8 cellular contexts compared by ENCODE assay signal in the genomic region with DNA sequence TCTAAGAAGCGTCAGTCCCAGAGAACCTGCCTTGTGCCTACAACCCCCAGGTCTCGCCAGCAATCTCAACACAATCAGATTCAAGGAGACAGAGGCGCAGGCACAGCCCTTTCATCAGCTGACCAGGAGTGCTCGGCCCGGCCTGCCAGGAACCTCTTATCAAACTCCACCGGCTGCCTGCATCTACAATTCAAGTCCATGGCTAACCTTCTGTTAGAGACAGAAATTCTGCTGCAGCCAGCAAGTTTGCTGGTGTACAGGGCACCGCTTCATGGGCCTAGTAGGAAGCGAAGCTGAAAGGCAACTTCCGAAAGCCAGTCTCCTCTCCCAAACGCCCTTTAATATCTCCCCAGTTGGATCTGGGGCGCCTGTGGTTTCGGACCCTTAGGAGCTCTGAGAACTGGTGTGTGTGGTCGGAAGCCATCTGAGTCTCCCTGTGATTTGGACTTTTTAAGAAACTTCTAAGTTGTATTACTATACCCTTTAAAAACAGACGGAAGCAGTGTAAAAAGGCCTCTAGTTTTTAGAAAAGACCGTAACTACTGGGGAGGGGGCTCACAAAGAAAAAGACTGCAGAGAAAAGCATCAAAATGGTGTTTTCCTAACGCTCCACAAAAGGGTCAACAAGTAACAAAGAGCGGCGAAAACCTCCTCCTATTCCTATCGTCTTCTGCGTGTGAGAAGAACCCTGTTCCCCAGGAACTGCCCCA. TPM values are rescaled to one million over a fixed set of nuclear protein-coding genes. Genes with fewer than 3 reads are reported as not detected.
A peak's percentile ranks its signal among the peaks of the same experiment; 100 is the strongest.
DNase-seq lines count a peak whose midpoint lies in the region; ATAC-seq, FAIRE-seq and TF ChIP-seq lines count a peak whose summit lies in the region.

No MANE protein-coding gene starts in this region.

- TF ChIP-seq RAD21 in GM12878 (IDR thresholded peaks at IDR 0.05; ENCODE audit: insufficient read depth, low read depth, low read length), result no peak

- H4K20me1 ChIP-seq in OCI-LY7 (ENCODE audit: insufficient read depth, low read length) (peaks cover 37% of the 10 kb centered on the region), GM12878 (ENCODE audit: control insufficient read depth, insufficient read depth) (peaks cover 4% of the 10 kb centered on the region; the same call in 1 of the 2 replicates)

- H2AFZ ChIP-seq in OCI-LY7 (ENCODE audit: low read length), result no peak overlapping the region
- no peak overlapping the region for H2AFZ ChIP-seq in GM12878 (ENCODE audit: control insufficient read depth, low read depth, low read length)

- RAD21 ChIA-PET in GM12878 (lab: Charles Lee; ENCODE audit: unreplicated experiment), result interaction anchor here (0.7 to 1.5 kb wide), 3 partner anchors 9 to 52 kb away, joined by 3 to 7 read pairs (median 5); no protein-coding TSS in a partner anchor

- BruUV-seq in OCI-LY7 (replicated peaks; lab: Mats Ljungman, UMichigan) (TSS peak; percentile 59), GM12878 (replicated peaks; lab: Mats Ljungman, UMichigan) (TSS peak; percentile 59)

- H3K27me3 ChIP-seq in GM12878 (replicated peaks in 1 of 2; ENCODE audit: control insufficient read depth in 2 of 2, insufficient read depth in 2 of 2, low read length in 1 of 2), result no peaks in the 10 kb centered on the region
- H3K27me3 ChIP-seq in skeletal muscle satellite cell (ENCODE audit: control insufficient read depth, insufficient read depth, low read length), result no peaks in the 10 kb centered on the region

- TF ChIP-seq POLR2A in GM12878 (IDR thresholded peaks at IDR 0.05; ENCODE audit: low read depth, low read length), result no peak

- in situ Hi-C loops in GM12878 (cut with MboI), result no loop called here

- H3K9ac ChIP-seq in GM12878 (ENCODE audit: control insufficient read depth, insufficient read depth, low read length), result peak overlapping the region; percentile 85
- H3K9ac ChIP-seq in skeletal muscle satellite cell (ENCODE audit: low read depth, low read length), result peak overlapping the region; percentile 83

- H3K27ac ChIP-seq in OCI-LY7 (ENCODE audit: low read depth, low read length, poor library complexity, severe bottlenecking), result peak overlapping the region; percentile 100
- peak overlapping the region; percentile 60 for H3K27ac ChIP-seq in GM12878 (ENCODE audit: control insufficient read depth, insufficient read depth)

- no peak for TF ChIP-seq EP300 in GM12878 (IDR thresholded peaks at IDR 0.05; ENCODE audit: borderline replicate concordance in 1 of 2, control insufficient read depth in 1 of 2, low read depth in 2 of 2, low read length in 2 of 2)

- POLR2A ChIA-PET in OCI-LY7 (lab: Charles Lee) (interaction anchor here (0.6 to 1.1 kb wide), 5 partner anchors 8 to 157 kb away, joined by 3 to 6 read pairs (median 4); no protein-coding TSS in a partner anchor), GM12878 (lab: Charles Lee) (interaction anchor here (0.6 to 2.1 kb wide), 5 partner anchors 9 to 145 kb away, joined by 3 to 10 read pairs (median 4); no protein-coding TSS in a partner anchor)

- WGBS in GM12878 (ENCODE audit: insufficient coverage, insufficient replicate concordance, low lambda C conversion rate, missing lambda C conversion rate), result 2% methylated on average over 20 of the region's 20 CpGs

- H3K9me2 ChIP-seq in OCI-LY7 (ENCODE audit: insufficient read depth, low read length), result no peaks in the 10 kb centered on the region

- no peak for FAIRE-seq in GM12878 (lab: Jason Lieb, UNC)

- H3K36me3 ChIP-seq in OCI-LY7 (ENCODE audit: insufficient read depth, low read length) (peaks cover 56% of the 10 kb centered on the region), GM12878 (ENCODE audit: control insufficient read depth in 2 of 2, insufficient read depth in 2 of 2, low read length in 1 of 2) (peaks cover 2 to 11% of the 10 kb centered on the region in 2 experiments), skeletal muscle satellite cell (ENCODE audit: insufficient read depth, low read length) (peaks cover 14% of the 10 kb centered on the region)

- H3K4me1 ChIP-seq in OCI-LY7 (ENCODE audit: insufficient read depth, low read length, poor library complexity, severe bottlenecking) (peaks cover 50% of the 10 kb centered on the region), GM12878 (ENCODE audit: control insufficient read depth, insufficient read depth, low read length) (peaks cover 33% of the 10 kb centered on the region), skeletal muscle satellite cell (ENCODE audit: control insufficient read depth, insufficient read depth, low read length) (peaks cover 40% of the 10 kb centered on the region)

- H3K9me3 ChIP-seq in OCI-LY7 (ENCODE audit: low read length), result no peaks in the 10 kb centered on the region; the same call in 1 of the 2 replicates
- H3K9me3 ChIP-seq in GM12878 (replicated peaks; ENCODE audit: control insufficient read depth, insufficient read depth, low read length), result peaks cover 2% of the 10 kb centered on the region; the same call in 2 of the 3 replicates
- no peaks in the 10 kb centered on the region for H3K9me3 ChIP-seq in skeletal muscle satellite cell (replicated peaks; ENCODE audit: low read length)

- ATAC-seq in GM12878, result peak; percentile 0; the same call in 1 of the 3 replicates
- no peak for ATAC-seq in HG02759 (IDR thresholded peaks at IDR 0.05; ENCODE audit: unreplicated experiment)
- ATAC-seq in GM19035 (IDR thresholded peaks at IDR 0.05; ENCODE audit: unreplicated experiment), result no peak

- DNase-seq in NCI-H524 (lab: John Stamatoyannopoulos, UW), result peak; percentile 55 to 74
- no peak for DNase-seq in NCI-H524 treated with DMSO at 0.1 percent for 48 hours (lab: John Stamatoyannopoulos, UW)
- peak; percentile 58 for DNase-seq in OCI-LY7 (ENCODE audit: low spot score)
- DNase-seq in GM12878 (ENCODE audit: low read depth, low spot score), result no peak
- DNase-seq in iPS-NIHi11 (ENCODE audit: low spot score), result peak; percentile 41

- H3K4me2 ChIP-seq in OCI-LY7 (ENCODE audit: low read length), result peak overlapping the region; percentile 98
- peak overlapping the region; percentile 98 for H3K4me2 ChIP-seq in GM12878 (ENCODE audit: control insufficient read depth, insufficient read depth)
- H3K4me2 ChIP-seq in skeletal muscle satellite cell (ENCODE audit: low read length), result peak overlapping the region; percentile 83

- intact Hi-C loops in OCI-LY7 (cut with micrococcal nuclease; ENCODE audit: unreplicated experiment), result loop anchor here (1.0 to 5.0 kb wide), 4 partner anchors 26 to 310 kb away; no protein-coding TSS in a partner anchor
- intact Hi-C loops in GM12878 (cut with micrococcal nuclease; ENCODE audit: unreplicated experiment), result loop anchor here (5.0 to 10.0 kb wide), 5 partner anchors 115 to 343 kb away; no protein-coding TSS in a partner anchor

- H3K4me3 ChIP-seq in OCI-LY7 (ENCODE audit: low read depth, low read length, poor library complexity, severe bottlenecking) (peak overlapping the region; percentile 87), GM12878 (peak overlapping the region; percentile 82), skeletal muscle satellite cell (ENCODE audit: low read length) (peak overlapping the region; percentile 82)

- no peak for TF ChIP-seq CTCF in OCI-LY7 (conservative IDR thresholded peaks at IDR 0.05; ENCODE audit: low read length)
- TF ChIP-seq CTCF in GM12878 (IDR thresholded peaks at IDR 0.05 in 2 of 3, conservative IDR thresholded peaks at IDR 0.05 in 1 of 3; ENCODE audit: control insufficient read depth in 2 of 3, extremely low read depth in 1 of 3, insufficient read depth in 1 of 3, low read depth in 3 of 3, low read length in 3 of 3), result no peak

- H3K79me2 ChIP-seq in OCI-LY7 (ENCODE audit: insufficient read depth, low read depth, low read length), result peaks cover 61% of the 10 kb centered on the region
- H3K79me2 ChIP-seq in GM12878 (ENCODE audit: control insufficient read depth, insufficient read depth, low read length), result peaks cover 56% of the 10 kb centered on the region

- CTCF ChIA-PET in OCI-LY7 (lab: Charles Lee; ENCODE audit: unreplicated experiment), result no interaction called here
- CTCF ChIA-PET in GM12878 (lab: Yijun Ruan, JAX), result interaction anchor here (0.8 to 1.1 kb wide), 4 partner anchors 9 to 56 kb away, joined by 3 to 5 read pairs (median 3); no protein-coding TSS in a partner anchor

- SMC1A ChIA-PET in GM12878 (lab: Charles Lee; ENCODE audit: uncharacterized antibody, unreplicated experiment), result interaction anchor here (0.7 to 2.0 kb wide), 4 partner anchors 10 to 155 kb away, joined by 3 to 8 read pairs (median 3); no protein-coding TSS in a partner anchor

TF ChIP-seq in GM12878, 131 proteins besides CTCF, POLR2A, EP300 and RAD21 (continues in another document):
- TF ChIP-seq FOXK2 (IDR thresholded peaks at IDR 0.05) (no peak), SMC3 (IDR thresholded peaks at IDR 0.05; ENCODE audit: borderline replicate concordance, low read length) (no peak), SUPT20H (IDR thresholded peaks at IDR 0.05; ENCODE audit: borderline replicate concordance, control insufficient read depth, low read depth, low read length) (no peak), NR2F1 (conservative IDR thresholded peaks at IDR 0.05) (no peak), CREB1 (IDR thresholded peaks at IDR 0.05; ENCODE audit: low read depth) (no peak)

RNA-seq across cellular contexts. Expression of a gene that starts 1.7 kb away (rescaled TPM):
- total RNA-seq in OCI-LY7 (2014; rRNA removed; shearing (Covaris generic)), result 268 and 360 TPM in 2 replicates
- total RNA-seq in OCI-LY7 (2022) (415 and 440 TPM in 2 replicates), GM12878 (2014; rRNA removed) (189 and 200 TPM in 2 replicates), GM12878 (2014; rRNA removed; fragmentation: Illumina TruSeq; extraction: Trizol) (155 and 160 TPM in 2 replicates), GM12878 (2021) (248 and 249 TPM in 2 replicates)
- 54.4 and 55.1 TPM in 2 replicates for total RNA-seq in GM12878 (2013; cell fraction: nucleolus; rRNA removed)
- 148 TPM for polyA plus RNA-seq in GM12878 (2011; ENCODE audit: low read depth)
- polyA plus RNA-seq in GM12878 (2011; rRNA removed) (93.4 and 128 TPM in 2 replicates), GM12878 (2014; fragmentation: Illumina TruSeq; extraction: Trizol) (141 and 160 TPM in 2 replicates), GM12878 (2014; fragmentation: Nextera tagmentation; extraction: Ambion mirVana) (10 to 100 TPM; 79.1 to 98.6 TPM), GM12878 (2014; rRNA removed) (162 and 171 TPM in 2 replicates), GM12878 (2016; fragmentation: Nextera tagmentation; extraction: Ambion mirVana) (100 to 1,000 TPM; 277 to 282 TPM)
- polyA plus RNA-seq in GM12878 (2011; cell fraction: cytosol; rRNA removed), result 112 and 120 TPM in 2 replicates
- polyA plus RNA-seq in GM12878 (2011; cell fraction: nucleus; rRNA removed), result 120 and 221 TPM in 2 replicates
- 164 and 171 TPM in 2 replicates for polyA plus RNA-seq in GM12878 (2012)
- polyA minus RNA-seq in GM12878 (2011; rRNA and poly(A)+ RNA removed), result 93.4 and 100 TPM in 2 replicates
- 46.6 and 47.4 TPM in 2 replicates for polyA minus RNA-seq in GM12878 (2011; cell fraction: cytosol; rRNA and poly(A)+ RNA removed)
- polyA minus RNA-seq in GM12878 (2011; cell fraction: nucleus; rRNA and poly(A)+ RNA removed), result 24.4 and 59.1 TPM in 2 replicates
- 21.0 and 25.6 TPM in 2 replicates for total RNA-seq in skeletal muscle satellite cell (2012; rRNA removed)

Comparison
In these comparisons a context has a peak if more than half of its experiments do, and no peak if none do; other contexts are left out.
1. DNase-seq: peak in NCI-H524 (2 of 2), OCI-LY7 (single experiment) and iPS-NIHi11 (single experiment); none in NCI-H524 treated with DMSO at 0.1 percent for 48 hours (single experiment) and GM12878 (single experiment).
2. Peak in every context shown above with its lines, with median percentiles within 50 percentile points of each other: H3K4me2 ChIP-seq and H3K4me3 ChIP-seq.